ENCODE assay signal across 8 cellular contexts in the genomic region with DNA sequence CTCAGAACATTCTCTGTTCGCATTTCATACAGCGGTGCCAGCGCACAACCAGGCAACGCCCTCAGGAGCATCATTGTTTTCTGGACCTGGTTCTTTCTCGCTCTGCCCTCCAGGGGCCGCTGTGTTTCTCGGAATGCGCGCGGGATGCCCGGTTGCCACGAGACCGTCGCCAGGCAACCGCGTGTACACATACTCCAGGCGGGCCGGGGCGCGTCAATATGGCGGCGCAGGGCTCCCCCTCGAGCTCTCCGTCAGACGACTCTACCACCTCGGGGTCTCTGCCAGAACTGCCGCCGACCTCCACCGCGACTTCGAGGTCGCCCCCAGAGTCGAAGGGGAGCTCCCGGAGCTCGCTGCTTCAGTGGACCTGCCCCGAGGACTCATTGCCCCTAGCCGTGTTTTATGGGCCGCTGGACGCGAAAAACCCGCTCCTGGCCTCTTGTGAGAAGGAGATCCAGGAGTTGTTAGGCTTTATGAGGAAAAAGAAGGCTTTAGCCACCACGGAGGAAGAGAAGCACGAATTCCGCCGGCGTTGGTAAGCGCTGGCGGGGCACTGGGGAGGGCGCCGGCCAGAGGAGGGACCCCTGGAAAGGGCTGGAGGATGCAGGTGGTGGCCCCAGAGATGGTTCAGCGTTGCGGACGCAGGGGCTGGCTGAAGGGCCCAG.
DNase-seq lines count a peak whose midpoint lies in the region; ATAC-seq and TF ChIP-seq lines count a peak whose summit lies in the region.

A gene with protein sequence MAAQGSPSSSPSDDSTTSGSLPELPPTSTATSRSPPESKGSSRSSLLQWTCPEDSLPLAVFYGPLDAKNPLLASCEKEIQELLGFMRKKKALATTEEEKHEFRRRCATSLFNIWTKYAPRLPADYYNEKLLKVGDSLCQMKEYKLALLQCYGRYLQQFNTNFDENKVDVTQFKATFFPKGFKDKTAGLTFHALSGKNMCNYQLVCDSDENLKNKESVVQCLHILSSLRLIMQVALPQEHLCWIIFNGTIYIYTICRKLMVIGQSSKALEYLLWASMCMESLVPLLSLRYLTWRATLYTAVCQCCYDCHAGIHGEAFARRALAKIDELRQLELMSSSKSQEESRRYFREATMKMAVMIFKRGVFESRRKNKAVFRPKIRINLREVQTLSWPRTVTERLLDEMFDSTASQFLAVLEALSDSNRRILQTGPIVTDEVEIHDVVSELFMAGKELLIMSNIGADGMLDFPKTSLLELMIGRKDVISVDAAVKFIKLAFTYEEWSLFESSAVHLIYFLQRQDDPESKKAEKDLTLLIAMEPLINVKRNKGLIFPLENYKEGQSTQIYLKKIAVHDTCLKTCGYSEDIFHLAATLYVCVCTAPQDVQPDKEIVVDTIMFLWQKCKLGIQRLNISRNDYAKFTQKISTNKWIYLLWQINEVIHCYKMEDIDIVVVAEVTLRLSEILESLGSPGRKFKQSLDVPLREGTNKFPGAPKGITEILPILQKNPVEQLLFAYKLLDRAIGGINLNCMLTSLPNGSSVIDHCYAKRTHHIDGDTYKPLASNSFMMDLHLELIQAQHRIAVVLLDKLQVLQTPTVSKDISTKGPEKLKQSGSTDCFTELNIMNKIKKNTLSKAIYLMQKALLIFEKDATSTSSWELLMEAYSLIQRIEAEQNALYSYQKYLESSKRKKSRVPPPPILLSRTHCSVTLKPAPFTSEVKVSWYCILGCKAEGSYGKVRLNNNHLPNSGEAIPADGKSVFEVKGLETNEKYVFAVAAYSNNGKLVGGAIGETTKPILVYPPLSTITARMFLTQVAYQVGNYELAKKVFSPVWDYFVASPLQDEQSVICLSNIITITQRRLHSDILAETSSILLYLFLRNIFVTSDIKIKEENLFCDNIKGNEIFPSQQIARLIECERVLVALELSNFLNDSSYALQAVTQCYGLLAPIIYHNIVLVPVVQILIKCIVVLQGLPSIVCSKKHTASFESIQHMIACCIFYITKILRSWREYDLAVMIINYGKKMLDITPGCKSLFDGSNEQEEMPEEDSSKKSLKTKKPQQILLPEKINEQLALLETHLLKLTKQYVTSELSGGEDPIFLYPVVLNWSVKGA (N-terminal part only) (plus strand): TSS at position 186 of the 665 bp plus-strand sequence. CDS start 33 bp downstream, at position 219.

- peak; percentile 89 for ATAC-seq in HG02943 (IDR thresholded peaks at IDR 0.05; ENCODE audit: low read depth, unreplicated experiment)

- H3K4me3 ChIP-seq in astrocyte of the spinal cord (ENCODE audit: low read depth, low read length) (peak within 1 kb of the TSS; percentile 66), retinal pigment epithelial cell (ENCODE audit: low read length) (peak within 1 kb of the TSS; percentile 76)

- DNase-seq in GM13977 (ENCODE audit: low spot score) (peak; percentile 89), NCI-H1930 (lab: John Stamatoyannopoulos, UW) (peak; percentile 89 to 95), T-helper 9 cell (peak; percentile 95), astrocyte of the spinal cord (ENCODE audit: low read depth, low spot score) (peak; percentile 95), hippocampal formation (lab: John Stamatoyannopoulos, UW) (peak; percentile 88 to 89), retinal pigment epithelial cell (ENCODE audit: low read depth) (no peak), GF-D8 (lab: John Stamatoyannopoulos, UW) (no peak)

- TF ChIP-seq CTCF in GM13977 (IDR thresholded peaks at IDR 0.05; ENCODE audit: extremely low read depth, insufficient read depth, missing control alignments) (peak; percentile 93), astrocyte of the spinal cord (IDR thresholded peaks at IDR 0.05; ENCODE audit: low read depth, low read length) (peak; percentile 88), retinal pigment epithelial cell (conservative IDR thresholded peaks at IDR 0.05; ENCODE audit: low read depth, low read length) (peak; percentile 92)

- in situ Hi-C loops in GM13977 (cut with MboI; ENCODE audit: low pct_unique_long_range_greater_than_20kb, low sequenced_read_pairs, unreplicated experiment) = no loop called here
- in situ Hi-C loops in astrocyte of the spinal cord (cut with HindIII; ENCODE audit: low sequenced_read_pairs) = no loop called here

Comparison
In these comparisons a context has a peak if more than half of its experiments do, and no peak if none do; other contexts are left out.
1. DNase-seq: peak in GM13977 (single experiment), NCI-H1930 (2 of 2), T-helper 9 cell (single experiment), astrocyte of the spinal cord (single experiment) and hippocampal formation (2 of 2); none in retinal pigment epithelial cell (single experiment) and GF-D8 (single experiment).
2. Peak in every context shown above with its lines, with median percentiles within 50 percentile points of each other: CTCF ChIP-seq.